24 cellular contexts compared by ENCODE assay signal in the genomic region with DNA sequence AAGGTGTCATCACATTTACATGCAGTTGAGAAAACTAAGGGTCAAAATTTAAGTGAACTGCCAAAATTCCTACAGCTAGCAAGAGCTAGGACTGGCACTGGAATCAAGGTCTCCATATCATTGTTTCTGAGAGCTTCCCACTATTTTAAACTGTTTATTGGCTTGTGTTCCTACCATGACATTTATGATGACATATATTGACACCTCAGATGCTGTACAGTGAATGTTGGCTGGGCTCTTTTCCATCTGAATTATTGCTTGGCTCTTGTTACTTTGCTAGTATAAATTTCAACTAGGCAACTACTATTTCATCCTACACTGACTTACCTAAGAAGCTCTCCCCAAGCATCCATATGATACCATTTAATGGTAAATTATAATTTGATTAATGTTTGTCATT. TPM values are rescaled to one million over a fixed set of nuclear protein-coding genes. Genes with fewer than 3 reads are reported as not detected.
DNase-seq lines count a peak whose midpoint lies in the region; ATAC-seq, FAIRE-seq and TF ChIP-seq lines count a peak whose summit lies in the region.
"Had no signal": no experiment of that assay in that cellular context is flagged by ENCODE, and none has a peak within 500 bp of the region (broad histone marks: within the 10 kb centered on the region; RNA-seq: fewer than 3 reads in every experiment).

No MANE protein-coding gene starts in this region.

- ATAC-seq in A549, result no peak
- ATAC-seq: activated CD4-positive, CD25-positive, alpha-beta regulatory T cell treated with anti-CD3 and anti-CD28 coated beads, Interleukin-2, amount 50 U/mL, for 24 hours; K562; left colon; PC-3 had no signal

- H3K4me3 ChIP-seq in A549 (peak overlapping the region; percentile 54), HUES6 (ENCODE audit: low read depth, low read length) (peak overlapping the region; percentile 80; the same call in 1 of the 2 replicates), endothelial cell of umbilical vein (replicated peaks in 1 of 3; ENCODE audit: insufficient read depth in 1 of 3, low read depth in 1 of 3, low read length in 3 of 3) (peak overlapping the region in 2 of 3 experiments; percentile 1 to 89), neural cell (ENCODE audit: low read length) (peak overlapping the region; percentile 82), MG63 (no peak overlapping the region)
- H3K4me3 ChIP-seq: K562 had no signal

- H4K20me1 ChIP-seq in endothelial cell of umbilical vein (replicated peaks; ENCODE audit: control insufficient read depth, extremely low read depth, insufficient read depth, low read length) (no peaks in the 10 kb centered on the region), neural cell (ENCODE audit: insufficient read depth) (no peaks in the 10 kb centered on the region)
- H4K20me1 ChIP-seq: BLaER1 treated with 17β-estradiol and CSF1 and Interleukin-3, amounts not matched to agents 10 nM and 100 nM had no signal

- no peaks in the 10 kb centered on the region for H3K9me2 ChIP-seq in neural cell (ENCODE audit: insufficient read depth, low read length)

- POLR2A ChIA-PET in A549 (lab: Yijun Ruan, JAX), result interaction anchor here (0.7 kb wide), 1 partner anchor 68 kb away, joined by 3 read pairs; no protein-coding TSS in a partner anchor
- POLR2A ChIA-PET in endothelial cell of umbilical vein (lab: Charles Lee), result interaction anchor here (1.7 kb wide), 1 partner anchor 224 kb away, joined by 4 read pairs; no protein-coding TSS in a partner anchor

- H3K27me3 ChIP-seq in HUES6 (ENCODE audit: control insufficient read depth, insufficient read depth, low read length), result peaks cover 24% of the 10 kb centered on the region
- no peaks in the 10 kb centered on the region for H3K27me3 ChIP-seq in endothelial cell of umbilical vein (ENCODE audit: control insufficient read depth in 2 of 2, insufficient read depth in 2 of 2, low read length in 2 of 2)
- H3K27me3 ChIP-seq in neural cell (ENCODE audit: insufficient read depth, low read depth, low read length), result no peaks in the 10 kb centered on the region
- peaks cover 30% of the 10 kb centered on the region for H3K27me3 ChIP-seq in MG63
- H3K27me3 ChIP-seq: ovary had no signal

- BruUV-seq in endothelial cell of umbilical vein (replicated peaks; lab: Mats Ljungman, UMichigan), result no TSS peak

- peak overlapping the region; percentile 77 for H3K4me2 ChIP-seq in A549
- peak overlapping the region; percentile 99 for H3K4me2 ChIP-seq in endothelial cell of umbilical vein (ENCODE audit: insufficient read depth, low read length)
- H3K4me2 ChIP-seq in neural cell (ENCODE audit: low read length), result peak overlapping the region; percentile 98

- dilution Hi-C loops in endothelial cell of umbilical vein (cut with MboI; ENCODE audit: extremely low pct_ligation_motif_present, low sequenced_read_pairs), result no loop called here

- H3K4me1 ChIP-seq in A549, result no peaks in the 10 kb centered on the region; the same call in 2 of the 3 replicates
- H3K4me1 ChIP-seq in HUES6 (ENCODE audit: control insufficient read depth, insufficient read depth, low read length), result peaks cover 11% of the 10 kb centered on the region
- peaks cover 12% of the 10 kb centered on the region for H3K4me1 ChIP-seq in endothelial cell of umbilical vein (ENCODE audit: control insufficient read depth, extremely low read depth, insufficient read depth, low read length)

- peak overlapping the region; percentile 64 to 80 for H3K27ac ChIP-seq in A549
- H3K27ac ChIP-seq in HUES6 (ENCODE audit: low read depth, low read length), result no peak overlapping the region
- no peak overlapping the region for H3K27ac ChIP-seq in endothelial cell of umbilical vein (ENCODE audit: insufficient read depth, low read depth, low read length)
- H3K27ac ChIP-seq in neural cell (ENCODE audit: low read length), result no peak overlapping the region

- H3K9ac ChIP-seq in HUES6 (ENCODE audit: low read length), result no peak overlapping the region
- H3K9ac ChIP-seq in endothelial cell of umbilical vein (replicated peaks; ENCODE audit: extremely low read depth, insufficient read depth, low read length), result peak overlapping the region; percentile 89
- peak overlapping the region; percentile 87 for H3K9ac ChIP-seq in neural cell (ENCODE audit: low read length)

- H3K36me3 ChIP-seq in HUES6 (ENCODE audit: control insufficient read depth, insufficient read depth, low read length) (no peaks in the 10 kb centered on the region), endothelial cell of umbilical vein (ENCODE audit: control insufficient read depth in 2 of 2, extremely low read depth in 1 of 2, insufficient read depth in 2 of 2, low read length in 2 of 2) (no peaks in the 10 kb centered on the region), neural cell (ENCODE audit: insufficient read depth, low read length) (no peaks in the 10 kb centered on the region), MG63 (no peaks in the 10 kb centered on the region)
- H3K36me3 ChIP-seq: BLaER1 treated with 17β-estradiol and CSF1 and Interleukin-3, amounts not matched to agents 10 nM and 100 nM; ovary; spleen had no signal

- H3K9me1 ChIP-seq in endothelial cell of umbilical vein (replicated peaks; ENCODE audit: control insufficient read depth, extremely low read depth, insufficient read depth, low read length), result no peaks in the 10 kb centered on the region

- no peak for TF ChIP-seq RAD21 in A549 (conservative IDR thresholded peaks at IDR 0.05 in 1 of 2, IDR thresholded peaks at IDR 0.05 in 1 of 2)
- TF ChIP-seq RAD21 in neural cell (conservative IDR thresholded peaks at IDR 0.05), result no peak

- FAIRE-seq in A549 (lab: Jason Lieb, UNC), result no peak
- FAIRE-seq in endothelial cell of umbilical vein (lab: Jason Lieb, UNC), result no peak
- FAIRE-seq: G401.6, K562 had no signal

- H3K9me3 ChIP-seq in A549, result no peaks in the 10 kb centered on the region
- no peaks in the 10 kb centered on the region for H3K9me3 ChIP-seq in HUES6 (ENCODE audit: control insufficient read depth, insufficient read depth, low read depth, low read length)
- no peaks in the 10 kb centered on the region for H3K9me3 ChIP-seq in endothelial cell of umbilical vein (replicated peaks; ENCODE audit: control insufficient read depth, insufficient read depth, low read length)
- no peaks in the 10 kb centered on the region for H3K9me3 ChIP-seq in neural cell (ENCODE audit: low read length)
- no peaks in the 10 kb centered on the region for H3K9me3 ChIP-seq in MG63
- H3K9me3 ChIP-seq: BLaER1 treated with 17β-estradiol and CSF1 and Interleukin-3, amounts not matched to agents 10 nM and 100 nM; ovary; spleen had no signal

- intact Hi-C loops in endothelial cell of umbilical vein (cut with micrococcal nuclease), result loop anchor here (2.0 to 10.0 kb wide), 5 partner anchors 203 to 375 kb away; no protein-coding TSS in a partner anchor

- H3K79me2 ChIP-seq in endothelial cell of umbilical vein (ENCODE audit: control insufficient read depth, insufficient read depth, low read length) (no peaks in the 10 kb centered on the region), neural cell (replicated peaks; ENCODE audit: insufficient read depth, low read length) (peaks cover 13% of the 10 kb centered on the region)

- TF ChIP-seq EP300 in A549 (IDR thresholded peaks at IDR 0.05), result no peak
- no peak for TF ChIP-seq EP300 in neural cell (conservative IDR thresholded peaks at IDR 0.05; ENCODE audit: poor library complexity, severe bottlenecking)

- DNase-seq in A549 (ENCODE audit: low read depth in 1 of 2, low spot score in 1 of 2) (no peak), endothelial cell of umbilical vein (ENCODE audit: low read depth, low spot score) (peak; percentile 25), NCI-H524 treated with DMSO at 0.1 percent for 48 hours (lab: John Stamatoyannopoulos, UW) (no peak), HUDEP-2 (lab: John Stamatoyannopoulos, UW; ENCODE audit: unreplicated experiment in 76 of 76) (no peak), MG63 (no peak), HPDE6-E6E7 (ENCODE audit: extremely low spot score) (no peak)
- DNase-seq: activated CD4-positive, alpha-beta T cell treated with anti-CD3 and anti-CD28 coated beads, Interleukin-2, amount 50 U/mL, for 48 hours; activated CD8-positive, alpha-beta memory T cell treated with anti-CD3 and anti-CD28 coated beads, Interleukin-2, amount 50 U/mL, for 4 hours; activated naive CD4-positive, alpha-beta T cell treated with anti-CD3 and anti-CD28 coated beads, Interleukin-2, amount 10 ng/mL, durations not matched to agents 7 days and 5 days; effector CD8-positive, alpha-beta T cell; left colon; NCI-H2081 treated with DMSO at 0.1 percent for 48 hours; NK-92 treated with Interleukin-12 subunit alpha and Interleukin-12 subunit beta, amount 100 ng/mL, for 24 hours; ovary; PC-3; Right ventricle myocardium superior; spleen had no signal

- CTCF ChIA-PET in A549 (lab: Yijun Ruan, JAX) (interaction anchor here (2.1 kb wide), 1 partner anchor 19 kb away, joined by 6 read pairs; no protein-coding TSS in a partner anchor), endothelial cell of umbilical vein (lab: Charles Lee) (interaction anchor here (0.8 to 2.6 kb wide), 9 partner anchors 9 to 660 kb away, joined by 3 to 13 read pairs (median 5); no protein-coding TSS in a partner anchor)

- H3F3A ChIP-seq in neural cell (ENCODE audit: insufficient read depth, low read length, poor library complexity, severe bottlenecking), result peaks cover 6% of the 10 kb centered on the region

- TF ChIP-seq CTCF in A549 (IDR thresholded peaks at IDR 0.05), result no peak
- TF ChIP-seq CTCF in endothelial cell of umbilical vein (IDR thresholded peaks at IDR 0.05; ENCODE audit: extremely low read depth in 1 of 2, insufficient read depth in 1 of 2, low read depth in 1 of 2, low read length in 2 of 2), result no peak
- TF ChIP-seq CTCF in neural cell (IDR thresholded peaks at IDR 0.05; ENCODE audit: poor library complexity, severe bottlenecking), result no peak

- TF ChIP-seq POLR2A in A549 (IDR thresholded peaks at IDR 0.05; ENCODE audit: low read length), result no peak
- no peak for TF ChIP-seq POLR2A in endothelial cell of umbilical vein (IDR thresholded peaks at IDR 0.05; ENCODE audit: low read depth, low read length)

- H2AFZ ChIP-seq in endothelial cell of umbilical vein (ENCODE audit: low read depth, low read length) (no peak overlapping the region), neural cell (ENCODE audit: low read depth, low read length) (no peak overlapping the region)

RNA-seq across cellular contexts. Expression of a gene that starts 2.0 kb away (rescaled TPM):
- polyA plus RNA-seq in A549 (2011; rRNA removed) (11.8 and 12.9 TPM in 2 replicates), A549 (2017; fragmentation: RNase III; extraction: RNeasy Plus Mini Kit Qiagen cat#74134 plus additional on column Dnase treatment) (4.2 to 5.7 TPM (median 5.4 TPM) in 3 replicates), endothelial cell of umbilical vein (2.8 and 3.3 TPM in 2 replicates), neural cell (18.1 and 18.5 TPM in 2 replicates)
- 1.1 and 1.4 TPM in 2 replicates for polyA plus RNA-seq in A549 (2012; cell fraction: cytosol; rRNA removed)
- polyA plus RNA-seq in A549 (2012; cell fraction: nucleus; rRNA removed), result 1.6 and 3.0 TPM in 2 replicates
- 30.6 and 40.2 TPM in 2 replicates for polyA minus RNA-seq in A549 (2011; rRNA and poly(A)+ RNA removed)
- 12.7 and 15.2 TPM in 2 replicates for total RNA-seq in endothelial cell of umbilical vein
- polyA plus RNA-seq in endothelial cell of umbilical vein (2011; cell fraction: cytosol; rRNA removed), result 2.2 and 2.4 TPM in 2 replicates
- 9.3 and 9.5 TPM in 2 replicates for polyA plus RNA-seq in endothelial cell of umbilical vein (2011; cell fraction: nucleus; rRNA removed)
- 7.0 and 7.2 TPM in 2 replicates for polyA plus RNA-seq in endothelial cell of umbilical vein (2012)
- polyA minus RNA-seq in endothelial cell of umbilical vein (17.4 and 17.6 TPM in 2 replicates), neural cell (66.5 and 82.2 TPM in 2 replicates)
- polyA minus RNA-seq in endothelial cell of umbilical vein (2011; cell fraction: cytosol; rRNA and poly(A)+ RNA removed), result not detected
- 30.5 and 32.7 TPM in 2 replicates for polyA minus RNA-seq in endothelial cell of umbilical vein (2011; cell fraction: nucleus; rRNA and poly(A)+ RNA removed)
- not detected in 2 replicates for total RNA-seq in MG63 (2014; rRNA removed; shearing (Covaris generic); ENCODE audit: low replicate concordance)
- total RNA-seq: myocyte had no signal

Comparison
In these comparisons a context has a peak if more than half of its experiments do, and no peak if none do; other contexts are left out.
1. H3K27ac ChIP-seq: peak in A549 (2 of 2); none in HUES6 (single experiment), endothelial cell of umbilical vein (single experiment) and neural cell (single experiment).
2. Peak in every context shown above with its lines, with median percentiles within 50 percentile points of each other: H3K4me2 ChIP-seq.